In genomic region chr10:21166557-21167287, GRCh38 we compare ENCODE assay signal across 18 cellular contexts.
A peak's percentile ranks its signal among the peaks of the same experiment; 100 is the strongest.
DNase-seq lines count a peak whose midpoint lies in the region; ATAC-seq, FAIRE-seq and TF ChIP-seq lines count a peak whose summit lies in the region.
"Had no signal": no experiment of that assay in that cellular context is flagged by ENCODE, and none has a peak within 500 bp of the region (broad histone marks: within the 10 kb centered on the region; RNA-seq: fewer than 3 reads in every experiment).

No MANE protein-coding gene starts in this region.

- peak overlapping the region; percentile 46 for H3K27ac ChIP-seq in C4-2B
- peak overlapping the region; percentile 27 for H3K27ac ChIP-seq in colonic mucosa
- H3K27ac ChIP-seq: neural progenitor cell had no signal

- no peak overlapping the region for H3K4me3 Mint-ChIP-seq in stimulated activated naive B cell treated with anti-CD40 and anti-IgM and Interleukin-4, amounts not matched to agents 10 μg/mL and 1 μg/mL and 100 μg/mL, for 72 hours
- H3K4me3 Mint-ChIP-seq: activated naive CD8-positive, alpha-beta T cell treated with anti-CD3 and anti-CD28 coated beads, Interleukin-2, amount 10 ng/mL, durations not matched to agents 7 days and 5 days; H9; neural progenitor cell had no signal

- H3K9me3 ChIP-seq in colonic mucosa (no peaks in the 10 kb centered on the region), mucosa of descending colon (no peaks in the 10 kb centered on the region)

- H3K9ac ChIP-seq in colonic mucosa (ENCODE audit: low read depth in 2 of 2, low read length in 2 of 2): peak overlapping the region in 1 of 2 donors; percentile 55
- H3K9ac ChIP-seq: neural progenitor cell had no signal

- peaks cover 0 to 1% of the 10 kb centered on the region in 2 donors for H3K36me3 Mint-ChIP-seq in stimulated activated naive B cell treated with anti-CD40 and anti-IgM and Interleukin-4, amounts not matched to agents 10 μg/mL and 1 μg/mL and 100 μg/mL, for 72 hours
- H3K36me3 Mint-ChIP-seq: activated naive CD8-positive, alpha-beta T cell treated with anti-CD3 and anti-CD28 coated beads, Interleukin-2, amount 10 ng/mL, durations not matched to agents 7 days and 5 days had no signal

- peak; percentile 82 for ATAC-seq in mucosa of descending colon
- no peak for ATAC-seq in HG03039 (IDR thresholded peaks at IDR 0.05; ENCODE audit: unreplicated experiment)
- no peak for ATAC-seq in GM18505 (IDR thresholded peaks at IDR 0.05; ENCODE audit: unreplicated experiment)
- no peak for ATAC-seq in stimulated activated naive B cell treated with anti-CD40 and anti-IgM and Interleukin-4, amounts not matched to agents 10 μg/mL and 1 μg/mL and 100 μg/mL, for 72 hours (replicated peaks)

- peaks cover 15 to 16% of the 10 kb centered on the region in 2 donors for H3K27me3 Mint-ChIP-seq in stimulated activated naive B cell treated with anti-CD40 and anti-IgM and Interleukin-4, amounts not matched to agents 10 μg/mL and 1 μg/mL and 100 μg/mL, for 72 hours

- H3K27me3 ChIP-seq in colonic mucosa: no peaks in the 10 kb centered on the region
- H3K27me3 ChIP-seq: neural progenitor cell had no signal

- FAIRE-seq in D721Med (lab: Jason Lieb, UNC): no peak
- FAIRE-seq: colon had no signal

- no peak overlapping the region for H3K4me3 ChIP-seq in colonic mucosa
- H3K4me3 ChIP-seq in mucosa of descending colon: no peak overlapping the region
- H3K4me3 ChIP-seq: neural progenitor cell had no signal

- no peaks in the 10 kb centered on the region for H3K4me1 Mint-ChIP-seq in stimulated activated naive B cell treated with anti-CD40 and anti-IgM and Interleukin-4, amounts not matched to agents 10 μg/mL and 1 μg/mL and 100 μg/mL, for 72 hours

- TF ChIP-seq POLR2A in GM18505 (IDR thresholded peaks at IDR 0.05; ENCODE audit: borderline replicate concordance, extremely low read depth, insufficient read depth, insufficient read length): no peak

- H3K9me3 Mint-ChIP-seq in stimulated activated naive B cell treated with anti-CD40 and anti-IgM and Interleukin-4, amounts not matched to agents 10 μg/mL and 1 μg/mL and 100 μg/mL, for 72 hours: peaks cover 0 to 5% of the 10 kb centered on the region in 2 donors

- H3K36me3 ChIP-seq in colonic mucosa: no peaks in the 10 kb centered on the region
- H3K36me3 ChIP-seq in mucosa of descending colon (ENCODE audit: low read depth): no peaks in the 10 kb centered on the region

- no peak overlapping the region for H3K27ac Mint-ChIP-seq in stimulated activated naive B cell treated with anti-CD40 and anti-IgM and Interleukin-4, amounts not matched to agents 10 μg/mL and 1 μg/mL and 100 μg/mL, for 72 hours
- H3K27ac Mint-ChIP-seq: activated naive CD8-positive, alpha-beta T cell treated with anti-CD3 and anti-CD28 coated beads, Interleukin-2, amount 10 ng/mL, durations not matched to agents 7 days and 5 days; neural progenitor cell had no signal

- H3K4me1 ChIP-seq in colonic mucosa (no peaks in the 10 kb centered on the region), mucosa of descending colon (ENCODE audit: low read depth) (no peaks in the 10 kb centered on the region)

- DNase-seq in NCI-H510A (lab: John Stamatoyannopoulos, UW): peak; percentile 19
- peak; percentile 62 for DNase-seq in colonic mucosa
- DNase-seq in mucosa of descending colon: peak; percentile 51 to 61 (median 57)
- no peak for DNase-seq in D721Med (ENCODE audit: insufficient read length, low spot score)
- no peak for DNase-seq in stimulated activated naive B cell treated with anti-CD40 and anti-IgM and Interleukin-4, amounts not matched to agents 10 μg/mL and 1 μg/mL and 100 μg/mL, for 72 hours
- DNase-seq: activated CD4-positive, alpha-beta T cell treated with anti-CD3 and anti-CD28 coated beads, Interleukin-2, amount 50 U/mL, for 1 hour; activated naive CD8-positive, alpha-beta T cell treated with anti-CD3 and anti-CD28 coated beads, Interleukin-2, amount 10 ng/mL, durations not matched to agents 7 days and 5 days; activated T-cell treated with anti-CD3 and anti-CD28 coated beads, Interleukin-2, amount 50 U/mL, for 1 hour; H9; Karpas-422; NCI-H1694; SIG-M5; T1000 had no signal

- intact Hi-C loops in colonic mucosa (cut with DNase I): no loop called here
- intact Hi-C loops in mucosa of descending colon (cut with DNase I, micrococcal nuclease): no loop called here

- TF ChIP-seq CTCF in C4-2B (conservative IDR thresholded peaks at IDR 0.05): no peak
- no peak for TF ChIP-seq CTCF in colonic mucosa (IDR thresholded peaks at IDR 0.05)
- no peak for TF ChIP-seq CTCF in mucosa of descending colon (IDR thresholded peaks at IDR 0.05)
- no peak for TF ChIP-seq CTCF in D721Med (IDR thresholded peaks at IDR 0.05; ENCODE audit: insufficient read depth, missing control alignments)

Comparison
In these comparisons a context has a peak if more than half of its experiments do, and no peak if none do; other contexts are left out.
1. DNase-seq: peak in NCI-H510A (single experiment), colonic mucosa (single experiment) and mucosa of descending colon (3 of 3); none in D721Med (single experiment) and stimulated activated naive B cell treated with anti-CD40 and anti-IgM and Interleukin-4, amounts not matched to agents 10 μg/mL and 1 μg/mL and 100 μg/mL, for 72 hours (single experiment).